8 cellular contexts compared by ENCODE assay signal in the genomic region with DNA sequence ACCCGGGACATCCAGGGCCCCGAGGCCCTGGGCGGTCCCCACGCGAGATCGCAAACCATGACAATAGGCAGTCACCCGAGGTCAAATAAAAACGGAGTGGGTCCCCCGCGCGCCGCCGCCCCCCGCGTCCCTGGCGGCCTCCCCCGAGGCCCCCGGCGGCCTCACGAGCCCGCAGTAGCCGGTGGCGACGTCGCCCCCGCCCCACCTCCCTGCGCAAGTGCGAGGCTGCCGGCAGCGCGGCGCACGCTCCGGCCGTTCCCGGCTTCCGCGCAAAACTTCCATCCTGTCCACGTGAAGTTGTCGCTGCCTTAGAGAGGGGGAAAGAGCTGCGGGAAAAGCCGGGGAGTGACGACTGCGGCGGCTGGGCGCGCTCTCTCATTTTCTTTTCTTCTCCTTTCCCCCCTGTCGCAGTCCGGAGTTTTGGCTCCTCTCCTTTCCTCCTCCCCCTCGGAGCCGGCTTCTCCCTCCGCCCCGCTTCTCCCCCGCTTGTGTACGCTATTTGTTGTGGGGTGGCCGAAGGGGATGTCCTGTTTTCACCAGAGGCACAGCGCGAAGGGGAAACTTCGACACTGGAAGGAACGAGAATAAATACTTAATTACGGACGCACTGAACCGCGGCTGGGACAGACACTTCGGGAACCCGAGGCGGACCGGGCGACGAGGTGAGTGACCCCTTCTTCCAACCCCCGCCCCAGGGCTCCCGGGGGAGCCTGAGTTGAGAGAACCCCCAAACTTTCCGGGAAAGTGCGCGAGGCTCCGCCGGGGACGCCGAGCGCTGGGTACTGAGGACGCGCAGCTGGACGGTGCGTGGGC. TPM values are rescaled to one million over a fixed set of nuclear protein-coding genes. Genes with fewer than 3 reads are reported as not detected.
DNase-seq lines count a peak whose midpoint lies in the region; ATAC-seq and TF ChIP-seq lines count a peak whose summit lies in the region.

Gene EYA4, plus strand, starts transcription at position 270 of the 813 bp plus-strand sequence. CDS start 33,424 bp downstream, outside the sequence.

- H3K9me3 ChIP-seq in BLaER1 treated with 17β-estradiol and CSF1 and Interleukin-3, amounts not matched to agents 10 nM and 100 nM (replicated peaks in 1 of 11), result peaks cover 0 to 6% (median 0%) of the 10 kb centered on the region in 11 experiments; a peak in 1 of 22 replicates
- H3K9me3 ChIP-seq in ectodermal cell (ENCODE audit: control insufficient read depth, low read length) (no peaks in the 10 kb centered on the region), uterus (no peaks in the 10 kb centered on the region)

- H4K20me1 ChIP-seq in BLaER1 treated with 17β-estradiol and CSF1 and Interleukin-3, amounts not matched to agents 10 nM and 100 nM, result peaks cover 0 to 49% (median 26%) of the 10 kb centered on the region in 11 experiments; a peak in 19 of 22 replicates

- intact Hi-C loops in uterus (cut with DNase I; ENCODE audit: low total_unique reads), result no loop called here

- TF ChIP-seq CTCF in uterus (IDR thresholded peaks at IDR 0.05), result no peak

- H3K27ac ChIP-seq in BLaER1 treated with 17β-estradiol and CSF1 and Interleukin-3, amounts not matched to agents 10 nM and 100 nM, result no peak within 1 kb of the TSS
- H3K27ac ChIP-seq in ectodermal cell (ENCODE audit: insufficient read depth, low read depth, low read length, poor library complexity, severe bottlenecking), result no peak within 1 kb of the TSS
- H3K27ac ChIP-seq in uterus, result peak within 1 kb of the TSS in 1 of 2 donors; percentile 13

- H3K9ac ChIP-seq in BLaER1 treated with 17β-estradiol and CSF1 and Interleukin-3, amounts not matched to agents 10 nM and 100 nM, result peak within 1 kb of the TSS in 8 of 11 experiments; percentile 0 to 43 (median 30); a peak in 8 of 22 replicates

- peak within 1 kb of the TSS; percentile 88 to 100 (median 95) for H3K4me2 ChIP-seq in BLaER1 treated with 17β-estradiol and CSF1 and Interleukin-3, amounts not matched to agents 10 nM and 100 nM

- H3K4me1 ChIP-seq in BLaER1 treated with 17β-estradiol and CSF1 and Interleukin-3, amounts not matched to agents 10 nM and 100 nM, result peaks cover 17 to 25% (median 19%) of the 10 kb centered on the region in 10 experiments
- H3K4me1 ChIP-seq in ectodermal cell (ENCODE audit: control insufficient read depth, insufficient read depth, low read length) (peaks cover 10% of the 10 kb centered on the region), uterus (peaks cover 0 to 4% of the 10 kb centered on the region in 2 donors)

- no peak for ATAC-seq in GM18870 (IDR thresholded peaks at IDR 0.05; ENCODE audit: unreplicated experiment)
- ATAC-seq in GM21423 (IDR thresholded peaks at IDR 0.05; ENCODE audit: unreplicated experiment), result no peak
- ATAC-seq in HG03196 (IDR thresholded peaks at IDR 0.05; ENCODE audit: unreplicated experiment), result no peak

- peak; percentile 46 for DNase-seq in NCI-H1092 treated with DMSO at 0.1 percent for 48 hours (lab: John Stamatoyannopoulos, UW)
- DNase-seq in lung microvascular endothelial cell (ENCODE audit: low read depth in 2 of 2), result peak; percentile 11 to 13
- no peak for DNase-seq in uterus

- peak within 1 kb of the TSS; percentile 50 to 70 (median 60) for H3K4me3 ChIP-seq in BLaER1 treated with 17β-estradiol and CSF1 and Interleukin-3, amounts not matched to agents 10 nM and 100 nM
- H3K4me3 ChIP-seq in ectodermal cell (ENCODE audit: insufficient read depth, low read depth, low read length) (peak within 1 kb of the TSS; percentile 66), uterus (peak within 1 kb of the TSS; percentile 19 to 27)

- H3K27me3 ChIP-seq in BLaER1 treated with 17β-estradiol and CSF1 and Interleukin-3, amounts not matched to agents 10 nM and 100 nM, result peaks cover 75 to 98% (median 88%) of the 10 kb centered on the region in 11 experiments
- peaks cover 72% of the 10 kb centered on the region for H3K27me3 ChIP-seq in ectodermal cell (ENCODE audit: control insufficient read depth, insufficient read depth, low read length, poor library complexity, severe bottlenecking)
- H3K27me3 ChIP-seq in uterus, result peaks cover 0 to 32% of the 10 kb centered on the region in 2 donors

- H3K36me3 ChIP-seq in BLaER1 treated with 17β-estradiol and CSF1 and Interleukin-3, amounts not matched to agents 10 nM and 100 nM, result no peaks in the 10 kb centered on the region
- H3K36me3 ChIP-seq in ectodermal cell (ENCODE audit: control insufficient read depth, insufficient read depth, low read length), result no peaks in the 10 kb centered on the region
- H3K36me3 ChIP-seq in uterus, result peaks cover 0 to 1% of the 10 kb centered on the region in 2 donors

- TF ChIP-seq POLR2A in uterus (IDR thresholded peaks at IDR 0.05), result no peak

- 0% methylated on average over 80 to 84 of the region's 84 CpGs for WGBS in ectodermal cell, 2 experiments

RNA-seq across cellular contexts. Expression of gene EYA4, which starts in this region (rescaled TPM):
- polyA plus RNA-seq in ectodermal cell (2013, experiment 1 of 4), result 10.6 TPM
- polyA plus RNA-seq in ectodermal cell (2013, experiment 2 of 4), result 8.6 TPM
- polyA plus RNA-seq in ectodermal cell (2013, experiment 3 of 4), result 5.3 TPM
- 7.6 TPM for polyA plus RNA-seq in ectodermal cell (2013, experiment 4 of 4)
- total RNA-seq in lung microvascular endothelial cell, result 0.22 and 0.40 TPM in 2 replicates
- 1 to 10 TPM in 3 of 4 donors, not detected in 1; 2.0 to 8.8 (median 8.4) TPM for total RNA-seq in uterus

Comparison
In these comparisons a context has a peak if more than half of its experiments do, and no peak if none do; other contexts are left out.
1. Peak in DNase-seq in lung microvascular endothelial cell; RNA of the gene not detected or under 1 TPM.